8 cellular contexts compared by ENCODE assay signal in the genomic region with DNA sequence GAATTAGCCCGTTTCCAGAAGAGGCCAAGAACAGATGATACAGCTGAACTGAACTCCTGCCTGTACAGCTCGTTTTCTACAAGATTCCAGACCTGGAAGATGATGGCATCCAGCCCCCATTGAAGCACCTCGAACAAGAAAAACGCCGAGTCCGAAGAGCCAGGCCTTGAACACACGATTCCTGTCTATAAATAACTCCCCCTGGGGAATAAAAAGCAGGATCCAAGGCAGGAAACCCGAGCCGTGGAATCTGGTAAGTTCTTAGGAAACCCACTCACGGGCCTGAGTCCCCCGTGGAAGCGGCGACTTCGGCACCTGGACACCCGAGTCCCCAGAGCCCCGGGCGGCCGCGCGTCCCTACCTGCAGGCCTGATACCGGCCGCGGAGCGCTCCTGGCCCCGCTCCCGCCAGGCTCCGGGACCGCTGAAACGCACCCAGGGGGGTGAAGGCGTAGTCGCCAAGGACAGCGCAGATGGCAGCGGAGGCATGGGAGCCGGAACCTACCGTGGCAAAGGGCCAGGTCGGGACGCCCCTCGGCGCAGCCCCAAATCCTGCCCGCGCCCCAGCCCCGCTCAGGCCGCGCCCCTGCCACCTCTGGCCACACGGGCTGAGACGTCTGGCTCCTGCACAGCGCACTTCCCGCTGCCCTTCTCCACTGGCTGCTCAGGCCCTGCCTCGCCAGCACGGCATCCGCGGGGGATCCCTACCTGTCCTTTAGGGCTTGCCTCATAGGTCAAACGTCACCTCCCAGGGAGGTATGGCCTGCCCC. TPM values are rescaled to one million over a fixed set of nuclear protein-coding genes. Genes with fewer than 3 reads are reported as not detected.
DNase-seq lines count a peak whose midpoint lies in the region; ATAC-seq and TF ChIP-seq lines count a peak whose summit lies in the region.

No MANE protein-coding gene starts in this region.

- H3K4me3 ChIP-seq in coronary artery (peak overlapping the region; percentile 77), lung (peak overlapping the region; percentile 32), upper lobe of right lung (peak overlapping the region; percentile 53)

- H3K9ac ChIP-seq in ES-I3 (ENCODE audit: low read depth, low read length), result peak overlapping the region; percentile 71

- 6 to 7% methylated on average over 46 to 53 of the region's 53 CpGs for WGBS in lung, 2 donors

- H3K36me3 ChIP-seq in ES-I3 (ENCODE audit: insufficient read depth, low read length) (no peaks in the 10 kb centered on the region), lung (ENCODE audit: control insufficient read depth in 2 of 2, insufficient read depth in 2 of 2, low read length in 2 of 2) (no peaks in the 10 kb centered on the region), upper lobe of right lung (no peaks in the 10 kb centered on the region)

- H3K4me1 ChIP-seq in ES-I3 (ENCODE audit: insufficient read depth, low read length) (peaks cover 5% of the 10 kb centered on the region), lung (ENCODE audit: control insufficient read depth in 2 of 2, insufficient read depth in 2 of 2, low read length in 2 of 2) (peaks cover 0 to 6% of the 10 kb centered on the region in 2 donors), upper lobe of right lung (peaks cover 14% of the 10 kb centered on the region)

- peak overlapping the region; percentile 31 to 51 for H3K27ac ChIP-seq in coronary artery
- peak overlapping the region in 1 of 2 donors; percentile 57 for H3K27ac ChIP-seq in lung (ENCODE audit: low read depth in 1 of 2, low read length in 1 of 2)
- peak overlapping the region; percentile 5 for H3K27ac ChIP-seq in upper lobe of right lung

- intact Hi-C loops in upper lobe of right lung (cut with DNase I), result no loop called here

- ATAC-seq in lung (ENCODE audit: insufficient read depth, low FRiP score), result peak; percentile 80
- peak; percentile 91 for ATAC-seq in upper lobe of right lung
- no peak for ATAC-seq in GM21423 (IDR thresholded peaks at IDR 0.05; ENCODE audit: unreplicated experiment)
- no peak for ATAC-seq in GM21576 (IDR thresholded peaks at IDR 0.05; ENCODE audit: unreplicated experiment)
- ATAC-seq in GM18502 (IDR thresholded peaks at IDR 0.05; ENCODE audit: poor library complexity, unreplicated experiment), result no peak

- DNase-seq in NCI-H2196 (lab: John Stamatoyannopoulos, UW; ENCODE audit: unreplicated experiment) (peak; percentile 51), coronary artery (ENCODE audit: low spot score) (no peak), lung (ENCODE audit: low spot score) (peak; percentile 32), upper lobe of right lung (peak; percentile 78)

- no peaks in the 10 kb centered on the region for H3K27me3 ChIP-seq in lung (ENCODE audit: control insufficient read depth, insufficient read depth)
- H3K27me3 ChIP-seq in upper lobe of right lung, result no peaks in the 10 kb centered on the region

- no peak for TF ChIP-seq CTCF in coronary artery (IDR thresholded peaks at IDR 0.05)
- no peak for TF ChIP-seq CTCF in lung (IDR thresholded peaks at IDR 0.05; ENCODE audit: control extremely low read depth, extremely low read depth)
- no peak for TF ChIP-seq CTCF in upper lobe of right lung (IDR thresholded peaks at IDR 0.05)

- H3K9me3 ChIP-seq in ES-I3 (ENCODE audit: control insufficient read depth, insufficient read depth, low read length), result no peaks in the 10 kb centered on the region
- no peaks in the 10 kb centered on the region for H3K9me3 ChIP-seq in lung (ENCODE audit: control insufficient read depth in 2 of 2, insufficient read depth in 1 of 2, low read length in 1 of 2)
- H3K9me3 ChIP-seq in upper lobe of right lung, result no peaks in the 10 kb centered on the region

RNA-seq across cellular contexts. Expression of a gene that starts 14.0 kb away (rescaled TPM):
- 10 to 100 TPM; 27.1 to 28.8 TPM for total RNA-seq in lung
- 1 to 10 TPM; 5.0 to 7.8 TPM for polyA plus RNA-seq in lung
- total RNA-seq in upper lobe of right lung, result 16.0 TPM

RNA-seq across cellular contexts. Expression of a gene that starts 26.0 kb away (rescaled TPM):
- total RNA-seq in lung (1 to 10 TPM in 1 of 2 donors, under 1 TPM in 1; 0.18 to 2.1 TPM), upper lobe of right lung (not detected)
- polyA plus RNA-seq in lung, result under 1 TPM; 0.22 to 0.93 TPM

Comparison
In these comparisons a context has a peak if more than half of its experiments do, and no peak if none do; other contexts are left out.
1. ATAC-seq: peak in lung (single experiment) and upper lobe of right lung (single experiment); none in GM21423 (single experiment), GM21576 (single experiment) and GM18502 (single experiment).
2. Peak in every context shown above with its lines, with median percentiles within 50 percentile points of each other: H3K4me3 ChIP-seq.